In genomic region chr20:50127587-50128519, GRCh38 we compare ENCODE assay signal across 15 cellular contexts.
"Had no signal": no experiment of that assay in that cellular context is flagged by ENCODE, and none has a peak within 500 bp of the region (broad histone marks: within the 10 kb centered on the region; RNA-seq: fewer than 3 reads in every experiment).

No MANE protein-coding gene starts in this region.

- H3K4me3 ChIP-seq: body of pancreas, coronary artery, lower lobe of right lung, right atrium auricular region, suprapubic skin had no signal

- ATAC-seq: lower lobe of right lung had no signal

- H3K4me1 ChIP-seq: lower lobe of right lung had no signal

- DNase-seq: activated CD4-positive, alpha-beta T cell treated with anti-CD3 and anti-CD28 coated beads, Interleukin-2, amount 50 U/mL, for 4 hours; activated CD4-positive, CD25-positive, alpha-beta regulatory T cell treated with anti-CD3 and anti-CD28 coated beads, Interleukin-2, amount 50 U/mL, for 72 hours; activated T-cell treated with anti-CD3 and anti-CD28 coated beads, Interleukin-2, amount 50 U/mL, for 1 hour; amniotic stem cell; body of pancreas; central memory CD4-positive, alpha-beta T cell; effector CD8-positive, alpha-beta T cell; immature natural killer cell; lower lobe of right lung; naive B cell; stimulated activated naive CD4-positive, alpha-beta T cell had no signal

- H3K27me3 ChIP-seq: body of pancreas, right atrium auricular region, suprapubic skin had no signal

- H3K27ac ChIP-seq: coronary artery, epithelial cell of prostate, lower lobe of right lung, right atrium auricular region, suprapubic skin had no signal

- H3K9me3 ChIP-seq: body of pancreas, lower lobe of right lung, right atrium auricular region, suprapubic skin had no signal
